25 cellular contexts compared by ENCODE assay signal in the genomic region with DNA sequence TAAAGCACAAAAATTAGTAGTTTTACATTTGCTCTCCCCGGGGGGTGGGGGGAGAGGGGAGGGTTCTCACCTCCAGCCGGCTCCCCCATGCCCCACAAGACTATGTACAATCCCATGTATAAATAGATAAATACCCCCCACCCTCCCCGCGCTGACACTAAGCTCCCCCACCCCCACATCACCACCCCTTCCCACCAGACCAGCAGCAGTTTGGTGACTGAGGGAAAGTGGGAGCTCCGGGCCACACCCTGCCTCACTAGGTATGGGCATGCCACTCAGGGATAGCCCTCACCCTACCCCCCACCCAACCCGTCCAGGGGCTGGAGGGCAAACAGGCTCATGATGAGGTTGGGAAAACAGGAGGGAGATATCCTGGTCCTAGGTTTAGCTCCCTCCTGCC. TPM values are rescaled to one million over a fixed set of nuclear protein-coding genes. Genes with fewer than 3 reads are reported as not detected.
DNase-seq lines count a peak whose midpoint lies in the region; ATAC-seq lines count a peak whose summit lies in the region.
"Had no signal": no experiment of that assay in that cellular context is flagged by ENCODE, and none has a peak within 500 bp of the region (broad histone marks: within the 10 kb centered on the region; RNA-seq: fewer than 3 reads in every experiment).

No MANE protein-coding gene starts in this region.

- no peak overlapping the region for H3K4me3 ChIP-seq in BLaER1 treated with 17β-estradiol and CSF1 and Interleukin-3, amounts not matched to agents 10 nM and 100 nM
- no peak overlapping the region for H3K4me3 ChIP-seq in CD4-positive, alpha-beta memory T cell (ENCODE audit: low read length in 2 of 2)
- H3K4me3 ChIP-seq in naive thymus-derived CD4-positive, alpha-beta T cell (ENCODE audit: low read length), result no peak overlapping the region
- H3K4me3 ChIP-seq: hepatocyte, left ventricle myocardium inferior, Peyer's patch, SJCRH30, skin epidermis had no signal

- POLR2A ChIA-PET in CD4-positive, alpha-beta memory T cell (lab: Charles Lee; ENCODE audit: partially characterized antibody), result interaction anchor here (0.8 to 1.9 kb wide), 10 partner anchors 10 to 111 kb away, joined by 3 to 10 read pairs (median 4); a partner anchor contains a TSS
- POLR2A ChIA-PET in activated CD8-positive, alpha-beta T cell treated with anti-CD3 and anti-CD28 coated beads, Interleukin-2, amount 10 ng/mL, durations not matched to agents 7 days and 5 days (lab: Charles Lee), result interaction anchor here (0.7 to 1.4 kb wide), 4 partner anchors 9 to 1140 kb away, joined by 4 to 7 read pairs (median 5); no protein-coding TSS in a partner anchor
- POLR2A ChIA-PET in naive thymus-derived CD4-positive, alpha-beta T cell (lab: Charles Lee), result interaction anchor here (0.8 to 1.4 kb wide), 3 partner anchors 9 to 22 kb away, joined by 3 to 4 read pairs (median 4); no protein-coding TSS in a partner anchor

- H4K20me1 ChIP-seq in BLaER1 treated with 17β-estradiol and CSF1 and Interleukin-3, amounts not matched to agents 10 nM and 100 nM, result peaks cover 9 to 35% (median 25%) of the 10 kb centered on the region in 11 experiments; a peak in 19 of 22 replicates

- H3K4me1 ChIP-seq in BLaER1 treated with 17β-estradiol and CSF1 and Interleukin-3, amounts not matched to agents 10 nM and 100 nM, result peaks cover 25 to 40% (median 36%) of the 10 kb centered on the region in 10 experiments
- H3K4me1 ChIP-seq in CD4-positive, alpha-beta memory T cell (ENCODE audit: insufficient read depth, low read length), result peaks cover 24% of the 10 kb centered on the region
- H3K4me1 ChIP-seq in naive thymus-derived CD4-positive, alpha-beta T cell (ENCODE audit: control insufficient read depth in 2 of 2, insufficient read depth in 2 of 2, low read length in 2 of 2), result peaks cover 16 to 19% of the 10 kb centered on the region in 2 donors

- peaks cover 26 to 63% of the 10 kb centered on the region in 2 donors for H3K36me3 Mint-ChIP-seq in CD4-positive, alpha-beta memory T cell
- H3K36me3 Mint-ChIP-seq in activated CD8-positive, alpha-beta T cell treated with anti-CD3 and anti-CD28 coated beads, Interleukin-2, amount 10 ng/mL, durations not matched to agents 7 days and 5 days (ENCODE audit: low read depth), result peaks cover 57% of the 10 kb centered on the region
- peaks cover 8 to 37% (median 21%) of the 10 kb centered on the region in 5 donors for H3K36me3 Mint-ChIP-seq in naive thymus-derived CD4-positive, alpha-beta T cell

- no peak overlapping the region for H3K4me3 Mint-ChIP-seq in CD4-positive, alpha-beta memory T cell
- H3K4me3 Mint-ChIP-seq in activated CD8-positive, alpha-beta T cell treated with anti-CD3 and anti-CD28 coated beads, Interleukin-2, amount 10 ng/mL, durations not matched to agents 7 days and 5 days, result no peak overlapping the region
- no peak overlapping the region for H3K4me3 Mint-ChIP-seq in naive thymus-derived CD4-positive, alpha-beta T cell

- H3K36me3 ChIP-seq in BLaER1 treated with 17β-estradiol and CSF1 and Interleukin-3, amounts not matched to agents 10 nM and 100 nM, result peaks cover 43 to 50% (median 48%) of the 10 kb centered on the region in 11 experiments
- H3K36me3 ChIP-seq in CD4-positive, alpha-beta memory T cell (ENCODE audit: insufficient read depth, low read length), result peaks cover 26% of the 10 kb centered on the region
- peaks cover 3 to 44% (median 4%) of the 10 kb centered on the region in 3 experiments for H3K36me3 ChIP-seq in naive thymus-derived CD4-positive, alpha-beta T cell (ENCODE audit: control insufficient read depth in 2 of 3, insufficient read depth in 3 of 3, low read length in 3 of 3)

- no peaks in the 10 kb centered on the region for H3K9me3 Mint-ChIP-seq in CD4-positive, alpha-beta memory T cell
- H3K9me3 Mint-ChIP-seq in activated CD8-positive, alpha-beta T cell treated with anti-CD3 and anti-CD28 coated beads, Interleukin-2, amount 10 ng/mL, durations not matched to agents 7 days and 5 days (ENCODE audit: insufficient read depth), result no peaks in the 10 kb centered on the region
- H3K9me3 Mint-ChIP-seq in naive thymus-derived CD4-positive, alpha-beta T cell, result no peaks in the 10 kb centered on the region
- H3K9me3 Mint-ChIP-seq: activated T-cell treated with anti-CD3 and anti-CD28 coated beads, Interleukin-2, amount 50 U/mL, for 72 hours; T-helper 1 cell treated with Interleukin-12 subunit alpha and Interleukin-12 subunit beta and Interleukin-4 antibody, amounts not matched to agents 30 μg/mL and 1 μg/mL, for 36 hours had no signal

- H3K4me2 ChIP-seq in BLaER1 treated with 17β-estradiol and CSF1 and Interleukin-3, amounts not matched to agents 10 nM and 100 nM, result peak overlapping the region in 10 of 11 experiments; percentile 52 to 88 (median 67); a peak in 17 of 22 replicates

- CTCF ChIA-PET in CD4-positive, alpha-beta memory T cell (lab: Charles Lee; ENCODE audit: partially characterized antibody), result interaction anchor here (1.1 to 2.3 kb wide), 11 partner anchors 9 to 168 kb away, joined by 4 to 25 read pairs (median 5); a partner anchor contains a TSS
- CTCF ChIA-PET in activated CD8-positive, alpha-beta T cell treated with anti-CD3 and anti-CD28 coated beads, Interleukin-2, amount 10 ng/mL, durations not matched to agents 7 days and 5 days (lab: Charles Lee), result interaction anchor here (0.9 to 3.7 kb wide), 13 partner anchors 9 to 68 kb away, joined by 3 to 46 read pairs (median 6); a partner anchor contains a TSS
- CTCF ChIA-PET in naive thymus-derived CD4-positive, alpha-beta T cell (lab: Charles Lee), result interaction anchor here (0.9 to 1.7 kb wide), 5 partner anchors 13 to 168 kb away, joined by 3 to 6 read pairs (median 4); a partner anchor contains a TSS

- no peak for DNase-seq in CD4-positive, alpha-beta memory T cell
- no peak for DNase-seq in activated CD8-positive, alpha-beta T cell treated with anti-CD3 and anti-CD28 coated beads, Interleukin-2, amount 10 ng/mL, durations not matched to agents 7 days and 5 days
- no peak for DNase-seq in naive thymus-derived CD4-positive, alpha-beta T cell
- no peak for DNase-seq in NCI-H146 treated with DMSO at 0.1 percent for 48 hours (lab: John Stamatoyannopoulos, UW; ENCODE audit: unreplicated experiment)
- no peak for DNase-seq in DMS153 (lab: John Stamatoyannopoulos, UW)
- no peak for DNase-seq in NCI-H524 treated with DMSO at 0.1 percent for 48 hours (lab: John Stamatoyannopoulos, UW)
- DNase-seq in stimulated activated CD4-positive, alpha-beta T cell treated with anti-CD3 and anti-CD28 coated beads, Interleukin-4, amount 100 ng/mL, for 4 hours, result no peak
- DNase-seq: DMS79; left ventricle myocardium inferior; midbrain; NCI-H1436 treated with DMSO at 0.1 percent for 48 hours; NCI-H2171; stimulated activated CD4-positive, alpha-beta T cell treated with anti-CD3 and anti-CD28 coated beads, Interleukin-2, amount 100 ng/mL, for 48 hours had no signal

- peak overlapping the region; percentile 25 to 92 (median 80) for H3K27ac Mint-ChIP-seq in CD4-positive, alpha-beta memory T cell
- H3K27ac Mint-ChIP-seq in activated CD8-positive, alpha-beta T cell treated with anti-CD3 and anti-CD28 coated beads, Interleukin-2, amount 10 ng/mL, durations not matched to agents 7 days and 5 days, result peak overlapping the region; percentile 68
- peak overlapping the region in 7 of 9 donors; percentile 34 to 80 (median 68) for H3K27ac Mint-ChIP-seq in naive thymus-derived CD4-positive, alpha-beta T cell

- peak overlapping the region in 10 of 11 experiments; percentile 35 to 99 (median 94); a peak in 19 of 22 replicates for H3K27ac ChIP-seq in BLaER1 treated with 17β-estradiol and CSF1 and Interleukin-3, amounts not matched to agents 10 nM and 100 nM
- H3K27ac ChIP-seq in CD4-positive, alpha-beta memory T cell (ENCODE audit: low read depth, low read length), result no peak overlapping the region
- peak overlapping the region; percentile 27 for H3K27ac ChIP-seq in naive thymus-derived CD4-positive, alpha-beta T cell (ENCODE audit: low read depth, low read length)
- H3K27ac ChIP-seq: foreskin keratinocyte, SJCRH30 had no signal

- H3K9ac ChIP-seq in BLaER1 treated with 17β-estradiol and CSF1 and Interleukin-3, amounts not matched to agents 10 nM and 100 nM, result peak overlapping the region in 7 of 11 experiments; percentile 40 to 97 (median 53); a peak in 13 of 22 replicates

- peaks cover 16 to 42% (median 29%) of the 10 kb centered on the region in 4 donors for H3K4me1 Mint-ChIP-seq in CD4-positive, alpha-beta memory T cell
- H3K4me1 Mint-ChIP-seq in activated CD8-positive, alpha-beta T cell treated with anti-CD3 and anti-CD28 coated beads, Interleukin-2, amount 10 ng/mL, durations not matched to agents 7 days and 5 days (ENCODE audit: low read depth), result peaks cover 33% of the 10 kb centered on the region
- peaks cover 14 to 40% (median 36%) of the 10 kb centered on the region in 7 donors for H3K4me1 Mint-ChIP-seq in naive thymus-derived CD4-positive, alpha-beta T cell

- no peaks in the 10 kb centered on the region for H3K27me3 Mint-ChIP-seq in CD4-positive, alpha-beta memory T cell
- H3K27me3 Mint-ChIP-seq in activated CD8-positive, alpha-beta T cell treated with anti-CD3 and anti-CD28 coated beads, Interleukin-2, amount 10 ng/mL, durations not matched to agents 7 days and 5 days (ENCODE audit: low read depth), result no peaks in the 10 kb centered on the region
- no peaks in the 10 kb centered on the region for H3K27me3 Mint-ChIP-seq in naive thymus-derived CD4-positive, alpha-beta T cell
- H3K27me3 Mint-ChIP-seq: activated naive CD8-positive, alpha-beta T cell had no signal

- H3K9me3 ChIP-seq in BLaER1 treated with 17β-estradiol and CSF1 and Interleukin-3, amounts not matched to agents 10 nM and 100 nM (replicated peaks in 1 of 11), result no peaks in the 10 kb centered on the region
- H3K9me3 ChIP-seq in CD4-positive, alpha-beta memory T cell (ENCODE audit: control insufficient read depth in 1 of 2, low read length in 2 of 2), result no peaks in the 10 kb centered on the region
- no peaks in the 10 kb centered on the region for H3K9me3 ChIP-seq in naive thymus-derived CD4-positive, alpha-beta T cell (ENCODE audit: control insufficient read depth in 2 of 3, low read length in 3 of 3)
- H3K9me3 ChIP-seq: left ventricle myocardium inferior, Peyer's patch, SJCRH30 had no signal

- no peak for ATAC-seq in activated CD8-positive, alpha-beta T cell treated with anti-CD3 and anti-CD28 coated beads, Interleukin-2, amount 10 ng/mL, durations not matched to agents 7 days and 5 days
- no peak for ATAC-seq in naive thymus-derived CD4-positive, alpha-beta T cell
- ATAC-seq: activated T-cell treated with anti-CD3 and anti-CD28 coated beads, Interleukin-2, amount 50 U/mL, for 72 hours; foreskin keratinocyte had no signal

- no peaks in the 10 kb centered on the region for H3K27me3 ChIP-seq in BLaER1 treated with 17β-estradiol and CSF1 and Interleukin-3, amounts not matched to agents 10 nM and 100 nM
- no peaks in the 10 kb centered on the region for H3K27me3 ChIP-seq in CD4-positive, alpha-beta memory T cell (ENCODE audit: insufficient read depth, low read length)
- no peaks in the 10 kb centered on the region for H3K27me3 ChIP-seq in naive thymus-derived CD4-positive, alpha-beta T cell (ENCODE audit: control insufficient read depth in 2 of 2, insufficient read depth in 2 of 2, low read length in 2 of 2)
- H3K27me3 ChIP-seq: foreskin keratinocyte, hepatocyte, Peyer's patch, SJCRH30 had no signal

- intact Hi-C loops in CD4-positive, alpha-beta memory T cell (cut with micrococcal nuclease), result no loop called here
- intact Hi-C loops in naive thymus-derived CD4-positive, alpha-beta T cell (cut with micrococcal nuclease), result no loop called here

RNA-seq across cellular contexts. Expression of a gene that starts 1.9 kb away (rescaled TPM):
- total RNA-seq in CD4-positive, alpha-beta memory T cell, result 10 to 100 TPM; 48.9 to 53.7 TPM
- 10 to 100 TPM; 47.8 to 50.3 TPM for polyA plus RNA-seq in CD4-positive, alpha-beta memory T cell
- 10 to 100 TPM; 57.5 to 59.8 TPM for total RNA-seq in activated CD8-positive, alpha-beta T cell treated with anti-CD3 and anti-CD28 coated beads, Interleukin-2, amount 10 ng/mL, durations not matched to agents 7 days and 5 days
- 10 to 100 TPM; 34.0 to 74.4 (median 50.6) TPM for total RNA-seq in naive thymus-derived CD4-positive, alpha-beta T cell
- polyA plus RNA-seq in naive thymus-derived CD4-positive, alpha-beta T cell, result 10 to 100 TPM; 39.4 to 49.6 TPM

RNA-seq across cellular contexts. Expression of a gene that starts 21.3 kb away (rescaled TPM):
- not detected for total RNA-seq in CD4-positive, alpha-beta memory T cell
- polyA plus RNA-seq in CD4-positive, alpha-beta memory T cell, result not detected
- under 1 TPM; 0.39 to 0.42 TPM for total RNA-seq in activated CD8-positive, alpha-beta T cell treated with anti-CD3 and anti-CD28 coated beads, Interleukin-2, amount 10 ng/mL, durations not matched to agents 7 days and 5 days
- under 1 TPM in 3 of 5 experiments, not detected in 2; 0.19 to 0.71 (median 0.27) TPM for total RNA-seq in naive thymus-derived CD4-positive, alpha-beta T cell
- not detected for polyA plus RNA-seq in naive thymus-derived CD4-positive, alpha-beta T cell
- polyA plus RNA-seq: hepatocyte had no signal

RNA-seq across cellular contexts. Expression of a gene that starts 40.2 kb away (rescaled TPM):
- total RNA-seq in CD4-positive, alpha-beta memory T cell, result 100 to 1,000 TPM; 133 to 159 TPM
- polyA plus RNA-seq in CD4-positive, alpha-beta memory T cell, result 10 to 100 TPM in 1 of 2 donors, under 1 TPM in 1; 0.16 to 26.7 TPM
- 100 to 1,000 TPM; 113 TPM for total RNA-seq in activated CD8-positive, alpha-beta T cell treated with anti-CD3 and anti-CD28 coated beads, Interleukin-2, amount 10 ng/mL, durations not matched to agents 7 days and 5 days
- total RNA-seq in naive thymus-derived CD4-positive, alpha-beta T cell, result 100 to 1,000 TPM; 129 to 167 (median 151) TPM
- polyA plus RNA-seq in naive thymus-derived CD4-positive, alpha-beta T cell, result 10 to 100 TPM in 1 of 2 donors, 1 to 10 TPM in 1; 6.6 to 26.4 TPM

RNA-seq across cellular contexts. Expression of a gene that starts 42.3 kb away (rescaled TPM):
- total RNA-seq in CD4-positive, alpha-beta memory T cell, result 1 to 10 TPM; 1.8 to 2.8 TPM
- polyA plus RNA-seq in CD4-positive, alpha-beta memory T cell, result 1 to 10 TPM in 1 of 2 donors, under 1 TPM in 1; 0.55 to 1.1 TPM
- total RNA-seq in activated CD8-positive, alpha-beta T cell treated with anti-CD3 and anti-CD28 coated beads, Interleukin-2, amount 10 ng/mL, durations not matched to agents 7 days and 5 days, result 1 to 10 TPM in 1 of 2 experiments, under 1 TPM in 1; 0.81 to 1.1 TPM
- total RNA-seq in naive thymus-derived CD4-positive, alpha-beta T cell, result 1 to 10 TPM in 1 of 5 experiments, under 1 TPM in 3, not detected in 1; 0.30 to 1.5 (median 0.49) TPM
- polyA plus RNA-seq in naive thymus-derived CD4-positive, alpha-beta T cell, result under 1 TPM in 1 of 2 donors, not detected in 1; 0.24 TPM
- total RNA-seq: foreskin keratinocyte, hepatocyte, HT-29, left ventricle myocardium inferior, Peyer's patch, pulmonary artery endothelial cell, SJCRH30 had no signal
- polyA plus RNA-seq: BJ, foreskin keratinocyte, hepatocyte had no signal

RNA-seq across cellular contexts. Expression of a gene that starts 48.9 kb away (rescaled TPM):
- total RNA-seq in CD4-positive, alpha-beta memory T cell, result 10 to 100 TPM; 12.9 to 13.0 TPM
- under 1 TPM; 0.56 to 0.72 TPM for polyA plus RNA-seq in CD4-positive, alpha-beta memory T cell
- 1 to 10 TPM; 2.4 to 3.2 TPM for total RNA-seq in activated CD8-positive, alpha-beta T cell treated with anti-CD3 and anti-CD28 coated beads, Interleukin-2, amount 10 ng/mL, durations not matched to agents 7 days and 5 days
- total RNA-seq in naive thymus-derived CD4-positive, alpha-beta T cell, result 10 to 100 TPM in 1 of 5 experiments, 1 to 10 TPM in 4; 1.8 to 10.7 (median 7.5) TPM
- polyA plus RNA-seq in naive thymus-derived CD4-positive, alpha-beta T cell, result under 1 TPM; 0.07 to 0.15 TPM
